In genomic region chr5:146000072-146000471, GRCh38 we compare ENCODE assay signal across 28 cellular contexts.
"Had no signal": no experiment of that assay in that cellular context is flagged by ENCODE, and none has a peak within 500 bp of the region (broad histone marks: within the 10 kb centered on the region; RNA-seq: fewer than 3 reads in every experiment).

No MANE protein-coding gene starts in this region.

- H3K36me3 Mint-ChIP-seq: stimulated activated effector memory CD8-positive, alpha-beta T cell treated with anti-CD3 and anti-CD28 coated beads, Interleukin-12 subunit alpha, Interleukin-12 subunit beta, amount 100 ng/mL, for 72 hours; stimulated activated memory B cell treated with anti-CD40 and anti-IgM and Interleukin-4, amounts not matched to agents 10 μg/mL and 1 μg/mL and 100 μg/mL, for 72 hours; stimulated activated naive B cell treated with anti-CD40 and anti-IgM and Interleukin-4, amounts not matched to agents 10 μg/mL and 1 μg/mL and 100 μg/mL, for 72 hours had no signal

- H3K27ac ChIP-seq: stomach, suprapubic skin, testis, thoracic aorta, thyroid gland, tibial artery, tibial nerve, transverse colon, upper lobe of left lung, upper lobe of right lung, uterus, vagina had no signal

- DNase-seq: stimulated activated CD4-positive, alpha-beta T cell treated with anti-CD3 and anti-CD28 coated beads, Interleukin-2, amount 100 ng/mL, for 48 hours; stimulated activated CD4-positive, alpha-beta T cell treated with anti-CD3 and anti-CD28 coated beads, Interleukin-4, amount 100 ng/mL, for 1 hour; stimulated activated CD4-positive, alpha-beta T cell treated with anti-CD3 and anti-CD28 coated beads, Interleukin-4, amount 100 ng/mL, for 24 hours; stimulated activated CD4-positive, alpha-beta T cell treated with anti-CD3 and anti-CD28 coated beads, Interleukin-4, amount 100 ng/mL, for 4 hours; stimulated activated CD8-positive, alpha-beta memory T cell treated with anti-CD3 and anti-CD28 coated beads, Interleukin-4, amount 100 ng/mL, for 48 hours; stimulated activated naive B cell treated with anti-CD40 and anti-IgM and Interleukin-4, amounts not matched to agents 10 μg/mL and 1 μg/mL and 100 μg/mL, for 72 hours; stimulated activated naive CD4-positive, alpha-beta T cell; stimulated activated naive CD4-positive, alpha-beta T cell treated with Interleukin-2 at 50 U/mL for 16 hours; stimulated activated naive CD8-positive, alpha-beta T cell treated with anti-CD3 and anti-CD28 coated beads, Interleukin-15, amount 100 ng/mL, for 72 hours; stimulated activated naive CD8-positive, alpha-beta T cell treated with anti-CD3 and anti-CD28 coated beads, Interleukin-15, Interleukin-2, amounts not matched to agents 100 U/mL and 50 U/mL, for 24 hours; stomach; substantia nigra; testis; thyroid gland; tibial artery; transverse colon; trophoblast cell; upper lobe of right lung; uterus had no signal

- H3K9me3 ChIP-seq: stomach, suprapubic skin, testis, thoracic aorta, thyroid gland, tibial artery, tibial nerve, transverse colon, upper lobe of left lung, upper lobe of right lung, uterus, vagina had no signal

- H3K27me3 ChIP-seq: stomach, suprapubic skin, testis, thyroid gland, tibial artery, tibial nerve, transverse colon, upper lobe of left lung, upper lobe of right lung, uterus, vagina had no signal

- H3K27ac Mint-ChIP-seq: stimulated activated effector memory CD8-positive, alpha-beta T cell treated with anti-CD3 and anti-CD28 coated beads, Interleukin-12 subunit alpha, Interleukin-12 subunit beta, amount 100 ng/mL, for 72 hours; stimulated activated memory B cell treated with anti-CD40 and anti-IgM and Interleukin-4, amounts not matched to agents 10 μg/mL and 1 μg/mL and 100 μg/mL, for 72 hours; stimulated activated naive B cell treated with anti-CD40 and anti-IgM and Interleukin-4, amounts not matched to agents 10 μg/mL and 1 μg/mL and 100 μg/mL, for 72 hours; stimulated activated naive CD8-positive, alpha-beta T cell treated with anti-CD3 and anti-CD28 coated beads, Interleukin-15, Interleukin-2, amounts not matched to agents 100 ng/mL and 50 ng/mL, for 24 hours; type B pancreatic cell had no signal

- H3K4me1 Mint-ChIP-seq: stimulated activated effector memory CD8-positive, alpha-beta T cell treated with anti-CD3 and anti-CD28 coated beads, Interleukin-12 subunit alpha, Interleukin-12 subunit beta, amount 100 ng/mL, for 72 hours; stimulated activated memory B cell treated with anti-CD40 and anti-IgM and Interleukin-4, amounts not matched to agents 10 μg/mL and 1 μg/mL and 100 μg/mL, for 72 hours; stimulated activated naive B cell treated with anti-CD40 and anti-IgM and Interleukin-4, amounts not matched to agents 10 μg/mL and 1 μg/mL and 100 μg/mL, for 72 hours; stimulated activated naive CD8-positive, alpha-beta T cell treated with anti-CD3 and anti-CD28 coated beads, Interleukin-15, amount 100 ng/mL, for 72 hours had no signal

- H3K4me3 Mint-ChIP-seq: stimulated activated effector memory CD8-positive, alpha-beta T cell treated with anti-CD3 and anti-CD28 coated beads, Interleukin-12 subunit alpha, Interleukin-12 subunit beta, amount 100 ng/mL, for 72 hours; stimulated activated memory B cell treated with anti-CD40 and anti-IgM and Interleukin-4, amounts not matched to agents 10 μg/mL and 1 μg/mL and 100 μg/mL, for 72 hours; stimulated activated naive B cell treated with anti-CD40 and anti-IgM and Interleukin-4, amounts not matched to agents 10 μg/mL and 1 μg/mL and 100 μg/mL, for 72 hours; stimulated activated naive CD8-positive, alpha-beta T cell treated with anti-CD3 and anti-CD28 coated beads, Interleukin-15, amount 100 ng/mL, for 72 hours; stimulated activated naive CD8-positive, alpha-beta T cell treated with anti-CD3 and anti-CD28 coated beads, Interleukin-15, Interleukin-2, amounts not matched to agents 100 ng/mL and 50 ng/mL, for 24 hours; type B pancreatic cell had no signal

- H3K4me1 ChIP-seq: stomach, suprapubic skin, testis, tibial nerve, transverse colon, upper lobe of left lung, upper lobe of right lung, uterus, vagina had no signal

- ATAC-seq: stimulated activated effector memory CD8-positive, alpha-beta T cell treated with anti-CD3 and anti-CD28 coated beads, Interleukin-12 subunit alpha, Interleukin-12 subunit beta, amount 100 ng/mL, for 72 hours; stimulated activated memory B cell treated with anti-CD40 and anti-IgM and Interleukin-4, amounts not matched to agents 10 μg/mL and 1 μg/mL and 100 μg/mL, for 72 hours; stimulated activated naive B cell treated with anti-CD40 and anti-IgM and Interleukin-4, amounts not matched to agents 10 μg/mL and 1 μg/mL and 100 μg/mL, for 72 hours; stimulated activated naive CD8-positive, alpha-beta T cell treated with anti-CD3 and anti-CD28 coated beads, Interleukin-15, amount 100 ng/mL, for 72 hours; stimulated activated naive CD8-positive, alpha-beta T cell treated with anti-CD3 and anti-CD28 coated beads, Interleukin-15, Interleukin-2, amounts not matched to agents 100 U/mL and 50 U/mL, for 24 hours; upper lobe of right lung had no signal

- H3K4me3 ChIP-seq: stomach, suprapubic skin, testis, thoracic aorta, thyroid gland, tibial artery, tibial nerve, transverse colon, upper lobe of left lung, upper lobe of right lung, uterus, vagina had no signal

- H3K36me3 ChIP-seq: thoracic aorta, thyroid gland, tibial artery, tibial nerve, transverse colon, upper lobe of left lung, upper lobe of right lung, uterus, vagina had no signal

- H3K9me3 Mint-ChIP-seq: stimulated activated effector memory CD8-positive, alpha-beta T cell treated with anti-CD3 and anti-CD28 coated beads, Interleukin-12 subunit alpha, Interleukin-12 subunit beta, amount 100 ng/mL, for 72 hours; stimulated activated memory B cell treated with anti-CD40 and anti-IgM and Interleukin-4, amounts not matched to agents 10 μg/mL and 1 μg/mL and 100 μg/mL, for 72 hours; stimulated activated naive CD8-positive, alpha-beta T cell treated with anti-CD3 and anti-CD28 coated beads, Interleukin-15, amount 100 ng/mL, for 72 hours; stimulated activated naive CD8-positive, alpha-beta T cell treated with anti-CD3 and anti-CD28 coated beads, Interleukin-15, Interleukin-2, amounts not matched to agents 100 ng/mL and 50 ng/mL, for 24 hours; type B pancreatic cell had no signal

- H3K27me3 Mint-ChIP-seq: stimulated activated naive B cell treated with anti-CD40 and anti-IgM and Interleukin-4, amounts not matched to agents 10 μg/mL and 1 μg/mL and 100 μg/mL, for 72 hours; stimulated activated naive CD8-positive, alpha-beta T cell treated with anti-CD3 and anti-CD28 coated beads, Interleukin-15, amount 100 ng/mL, for 72 hours; type B pancreatic cell had no signal
